Comparison of ENCODE assay signal across 8 cellular contexts in the genomic region with DNA sequence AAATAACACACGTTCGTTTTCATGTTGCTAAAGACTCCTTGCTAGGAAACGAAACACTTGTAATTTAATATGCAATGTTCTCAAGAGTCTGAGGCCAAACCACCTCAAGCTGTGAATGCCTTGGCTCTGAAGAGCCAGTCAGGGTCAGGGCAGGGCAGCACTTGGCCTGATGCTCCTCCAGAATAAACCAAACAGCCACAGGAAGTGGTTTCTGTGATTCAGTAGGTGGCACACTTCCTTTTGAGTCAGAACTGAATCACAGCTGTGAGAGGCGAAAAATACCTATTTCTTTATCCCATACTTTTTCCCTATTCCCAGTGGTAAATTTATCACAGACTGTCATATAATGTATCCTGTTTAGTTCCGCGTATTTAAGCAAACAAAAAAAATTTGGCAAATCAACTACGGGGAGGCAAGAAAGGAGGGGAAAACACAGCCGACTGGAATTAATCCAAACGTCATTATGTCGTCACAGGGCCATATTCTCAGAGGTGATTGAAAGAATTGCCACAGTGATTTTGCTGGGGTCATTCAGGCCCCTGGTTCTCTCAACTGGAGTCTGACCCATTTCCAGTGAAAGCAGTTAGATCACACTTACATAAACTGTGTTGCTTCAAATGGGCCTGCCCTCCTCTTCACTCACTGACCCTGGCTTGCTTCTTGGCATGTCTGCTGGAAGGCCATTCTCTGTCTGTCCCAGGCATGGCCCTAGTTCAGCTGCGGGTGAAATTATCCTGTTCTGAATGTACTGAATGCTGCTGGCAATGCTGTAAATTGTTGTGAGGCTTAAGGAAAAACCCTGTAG.
A peak's percentile ranks its signal among the peaks of the same experiment; 100 is the strongest.
DNase-seq lines count a peak whose midpoint lies in the region; ATAC-seq and TF ChIP-seq lines count a peak whose summit lies in the region.

No MANE protein-coding gene starts in this region.

- intact Hi-C loops in ovary (cut with DNase I), result no loop called here

- no peaks in the 10 kb centered on the region for H3K27me3 ChIP-seq in foreskin keratinocyte
- H3K27me3 ChIP-seq in ovary, result no peaks in the 10 kb centered on the region
- H3K27me3 ChIP-seq in tibial nerve, result no peaks in the 10 kb centered on the region

- TF ChIP-seq CTCF in foreskin keratinocyte (conservative IDR thresholded peaks at IDR 0.05) (peak; percentile 20), ovary (IDR thresholded peaks at IDR 0.05) (no peak), tibial nerve (IDR thresholded peaks at IDR 0.05) (peak in 1 of 5 experiments; percentile 16)

- H3K27ac ChIP-seq in foreskin keratinocyte (peak overlapping the region; percentile 13), ovary (peak overlapping the region in 1 of 2 donors; percentile 52), tibial nerve (peak overlapping the region; percentile 52 to 85 (median 62))

- TF ChIP-seq POLR2A in ovary (IDR thresholded peaks at IDR 0.05) (no peak), tibial nerve (IDR thresholded peaks at IDR 0.05) (peak in 1 of 2 donors; percentile 5)

- TF ChIP-seq EP300 in ovary (IDR thresholded peaks at IDR 0.05) (no peak), tibial nerve (IDR thresholded peaks at IDR 0.05) (peak in 1 of 2 donors; percentile 94)

- WGBS in ovary, 3 donors, result 7 to 12% (median 9%) methylated on average over 11 of the region's 11 CpGs
- WGBS in tibial nerve, 2 donors, result 18 to 19% methylated on average over 11 of the region's 11 CpGs

- ATAC-seq in GM19043 (IDR thresholded peaks at IDR 0.05; ENCODE audit: low read depth, unreplicated experiment) (peak; percentile 89), HG03280 (IDR thresholded peaks at IDR 0.05; ENCODE audit: unreplicated experiment) (peak; percentile 86), foreskin keratinocyte (peak; percentile 90)

- no peaks in the 10 kb centered on the region for H3K9me3 ChIP-seq in ovary
- no peaks in the 10 kb centered on the region for H3K9me3 ChIP-seq in tibial nerve

- DNase-seq in Ammon's horn (ENCODE audit: low spot score) (peak; percentile 75), RKO (ENCODE audit: low spot score) (peak; percentile 99), foreskin keratinocyte (peak; percentile 88 to 93), ovary (peak; percentile 63 to 82 (median 63)), tibial nerve (ENCODE audit: low spot score in 2 of 2) (peak; percentile 59 to 78)
- DNase-seq in activated effector memory CD4-positive, alpha-beta T cell treated with anti-CD3 and anti-CD28 coated beads, Interleukin-2, amount 50 U/mL, for 16 hours, result peak; percentile 86

- H3K4me1 ChIP-seq in foreskin keratinocyte (peaks cover 26% of the 10 kb centered on the region), ovary (ENCODE audit: insufficient read depth) (peaks cover 10% of the 10 kb centered on the region), tibial nerve (peaks cover 0 to 37% (median 21%) of the 10 kb centered on the region in 4 donors)

- no peaks in the 10 kb centered on the region for H3K36me3 ChIP-seq in ovary
- H3K36me3 ChIP-seq in tibial nerve, result no peaks in the 10 kb centered on the region

- no peak overlapping the region for H3K4me3 ChIP-seq in ovary
- H3K4me3 ChIP-seq in tibial nerve, result no peak overlapping the region
